Comparison of ENCODE assay signal across 8 cellular contexts in genomic region chrX:150200820-150201287, GRCh38.
DNase-seq lines count a peak whose midpoint lies in the region; ATAC-seq and TF ChIP-seq lines count a peak whose summit lies in the region.

No MANE protein-coding gene starts in this region.

- TF ChIP-seq CTCF in AG09319 (IDR thresholded peaks at IDR 0.05; ENCODE audit: low read depth, low read length) = no peak
- no peak for TF ChIP-seq CTCF in Panc1 (IDR thresholded peaks at IDR 0.05)
- TF ChIP-seq CTCF in tibial nerve (IDR thresholded peaks at IDR 0.05) = no peak

- H3K27ac ChIP-seq in Panc1 (ENCODE audit: low read length) (no peak overlapping the region), tibial nerve (peak overlapping the region in 1 of 4 donors; percentile 15)

- H3K4me1 ChIP-seq in Panc1 (ENCODE audit: control insufficient read depth, insufficient read depth, low read length) (peaks cover 7% of the 10 kb centered on the region), tibial nerve (peaks cover 0 to 5% (median 0%) of the 10 kb centered on the region in 4 donors)

- no peak overlapping the region for H3K4me3 Mint-ChIP-seq in memory B cell

- H3K36me3 ChIP-seq in Panc1 (ENCODE audit: control insufficient read depth, insufficient read depth, low read length) (no peaks in the 10 kb centered on the region), tibial nerve (no peaks in the 10 kb centered on the region)

- H3K27me3 Mint-ChIP-seq in memory B cell = no peaks in the 10 kb centered on the region

- in situ Hi-C loops in Panc1 (cut with HindIII; ENCODE audit: low pct_unique_long_range_greater_than_20kb, low sequenced_read_pairs) = no loop called here

- no peaks in the 10 kb centered on the region for H3K4me1 Mint-ChIP-seq in memory B cell

- peak in 1 of 2 donors; percentile 63 for TF ChIP-seq EP300 in tibial nerve (IDR thresholded peaks at IDR 0.05)

- H3K27ac Mint-ChIP-seq in memory B cell = no peak overlapping the region

- POLR2A ChIA-PET in Panc1 (lab: Charles Lee) = no interaction called here

- CTCF ChIA-PET in Panc1 (lab: Charles Lee) = no interaction called here

- DNase-seq in AG09319 (ENCODE audit: extremely low read depth, low read depth) (peak; percentile 80), Panc1 (ENCODE audit: low read depth, low spot score) (peak; percentile 92), amniotic epithelial cell (ENCODE audit: low read depth) (peak; percentile 95), memory B cell (ENCODE audit: low spot score in 2 of 2) (no peak), tibial nerve (ENCODE audit: low spot score in 2 of 2) (peak; percentile 18 to 51), COR-L47 (lab: John Stamatoyannopoulos, UW) (no peak)

- intact Hi-C loops in Panc1 (cut with micrococcal nuclease; ENCODE audit: unreplicated experiment) = no loop called here

- no peaks in the 10 kb centered on the region for H3K36me3 Mint-ChIP-seq in memory B cell

- no peak overlapping the region for H3K4me3 ChIP-seq in Panc1 (ENCODE audit: low read depth in 2 of 2, low read length in 2 of 2)
- no peak overlapping the region for H3K4me3 ChIP-seq in tibial nerve

- H3K9me3 ChIP-seq in Panc1 (ENCODE audit: control insufficient read depth, insufficient read depth, low read depth, low read length) = no peaks in the 10 kb centered on the region
- no peaks in the 10 kb centered on the region for H3K9me3 ChIP-seq in tibial nerve

- no peak for TF ChIP-seq POLR2A in tibial nerve (IDR thresholded peaks at IDR 0.05)

- ATAC-seq in GM18909 (IDR thresholded peaks at IDR 0.05; ENCODE audit: poor library complexity, unreplicated experiment) (peak; percentile 99), HG03064 (IDR thresholded peaks at IDR 0.05; ENCODE audit: low read depth, unreplicated experiment) (peak; percentile 94), Panc1 (peak; percentile 96), memory B cell (ENCODE audit: low read depth) (peak; percentile 46)

- BruUV-seq in Panc1 (replicated peaks; lab: Mats Ljungman, UMichigan) = no TSS peak

- WGBS in tibial nerve, 2 donors = 75% methylated on average over 2 of the region's 5 CpGs; no CpG with 5 or more reads in 1 of the 2 donors

- H3K9me3 Mint-ChIP-seq in memory B cell = no peaks in the 10 kb centered on the region

- no peaks in the 10 kb centered on the region for H3K27me3 ChIP-seq in Panc1 (ENCODE audit: control insufficient read depth, insufficient read depth, low read length)
- no peaks in the 10 kb centered on the region for H3K27me3 ChIP-seq in tibial nerve

Comparison
In these comparisons a context has a peak if more than half of its experiments do, and no peak if none do; other contexts are left out.
1. DNase-seq: peak in AG09319 (single experiment), Panc1 (single experiment), amniotic epithelial cell (single experiment) and tibial nerve (2 of 2); none in memory B cell (0 of 2) and COR-L47 (single experiment).
2. ATAC-seq: peak in every context shown above with its lines; median percentile 99 in GM18909; 96 in Panc1; 94 in HG03064; 46 in memory B cell.